Comparison of ENCODE assay signal across 18 cellular contexts in genomic region chr6:135887069-135887468, GRCh38. TPM values are rescaled to one million over a fixed set of nuclear protein-coding genes. Genes with fewer than 3 reads are reported as not detected.
DNase-seq lines count a peak whose midpoint lies in the region; ATAC-seq, FAIRE-seq and TF ChIP-seq lines count a peak whose summit lies in the region.
"Had no signal": no experiment of that assay in that cellular context is flagged by ENCODE, and none has a peak within 500 bp of the region (broad histone marks: within the 10 kb centered on the region; RNA-seq: fewer than 3 reads in every experiment).

No MANE protein-coding gene starts in this region.

- H3K4me2 ChIP-seq in A549, result peak overlapping the region; percentile 48

- no peak for TF ChIP-seq POLR2A in A549 (IDR thresholded peaks at IDR 0.05; ENCODE audit: low read length)
- TF ChIP-seq POLR2A in breast epithelium (IDR thresholded peaks at IDR 0.05), result no peak

- intact Hi-C loops in breast epithelium (cut with DNase I; ENCODE audit: low total_unique reads), result no loop called here

- H3K9me3 ChIP-seq in A549 (no peaks in the 10 kb centered on the region), breast epithelium (no peaks in the 10 kb centered on the region), endodermal cell (ENCODE audit: control insufficient read depth, low read length) (no peaks in the 10 kb centered on the region)
- H3K9me3 ChIP-seq: HAP-1 had no signal

- H3K4me3 Mint-ChIP-seq in memory B cell, result peak overlapping the region; percentile 19
- no peak overlapping the region for H3K4me3 Mint-ChIP-seq in endodermal cell
- H3K4me3 Mint-ChIP-seq: CD4-positive, alpha-beta T cell had no signal

- 30% methylated on average over 1 of the region's 1 CpG for whole genome bisulfite sequencing in A549 (ENCODE audit: missing lambda C conversion rate)
- 97 to 100% methylated on average over 1 of the region's 1 CpG for WGBS in endodermal cell (ENCODE audit: insufficient coverage in 1 of 2, insufficient read length in 1 of 2), 2 experiments

- no peak overlapping the region for H3K27ac Mint-ChIP-seq in memory B cell
- no peak overlapping the region for H3K27ac Mint-ChIP-seq in endodermal cell
- H3K27ac Mint-ChIP-seq: CD4-positive, alpha-beta T cell had no signal

- H3K27ac ChIP-seq in A549 (0 out of 6 replicates have a peak overlapping the region, but pooled peaks of 1 of the 2 experiments have one; percentile 15), breast epithelium (no peak overlapping the region), endodermal cell (ENCODE audit: low read depth, low read length) (no peak overlapping the region)
- H3K27ac ChIP-seq: C4-2B, GM23248 had no signal

- H3K4me3 ChIP-seq in A549, result no peak overlapping the region
- H3K4me3 ChIP-seq in breast epithelium, result no peak overlapping the region
- no peak overlapping the region for H3K4me3 ChIP-seq in endodermal cell (ENCODE audit: low read length)
- H3K4me3 ChIP-seq: GM23248, HAP-1 had no signal

- DNase-seq in A549 (ENCODE audit: low read depth in 1 of 2, low spot score in 1 of 2) (no peak), NCI-H69 (lab: John Stamatoyannopoulos, UW) (peak; percentile 87), fibroblast of gingiva (ENCODE audit: low read depth) (peak; percentile 6), memory B cell (ENCODE audit: low spot score in 2 of 2) (no peak), Ammon's horn (ENCODE audit: low spot score) (no peak), breast epithelium (ENCODE audit: low spot score in 2 of 2) (no peak), endodermal cell (no peak)
- DNase-seq: 8988T; CD4-positive, alpha-beta T cell; DMS 273 treated with DMSO at 0.1 percent for 48 hours; DMS79; GDM1; GM23248 had no signal

- H3K27me3 ChIP-seq in breast epithelium, result no peaks in the 10 kb centered on the region
- no peaks in the 10 kb centered on the region for H3K27me3 ChIP-seq in endodermal cell (ENCODE audit: control insufficient read depth, insufficient read depth, low read length, poor library complexity, severe bottlenecking)

- TF ChIP-seq RAD21 in A549 (conservative IDR thresholded peaks at IDR 0.05 in 1 of 2, IDR thresholded peaks at IDR 0.05 in 1 of 2), result no peak

- no peak for ATAC-seq in A549
- no peak for ATAC-seq in memory B cell (ENCODE audit: low read depth)

- H3K36me3 ChIP-seq in breast epithelium, result no peaks in the 10 kb centered on the region
- H3K36me3 ChIP-seq in endodermal cell (ENCODE audit: control insufficient read depth, insufficient read depth, low read length), result no peaks in the 10 kb centered on the region
- H3K36me3 ChIP-seq: HAP-1 had no signal

- H3K36me3 Mint-ChIP-seq in memory B cell (no peaks in the 10 kb centered on the region), endodermal cell (ENCODE audit: low read depth) (no peaks in the 10 kb centered on the region)

- H3K9ac ChIP-seq in endodermal cell (ENCODE audit: extremely low read depth, low read length, poor library complexity, severe bottlenecking), result no peak overlapping the region
- H3K9ac ChIP-seq: GM23248 had no signal

- CTCF ChIA-PET in A549 (lab: Yijun Ruan, JAX), result no interaction called here

- no peaks in the 10 kb centered on the region for H3K27me3 Mint-ChIP-seq in memory B cell
- H3K27me3 Mint-ChIP-seq in endodermal cell (ENCODE audit: insufficient read depth), result no peaks in the 10 kb centered on the region
- H3K27me3 Mint-ChIP-seq: CD4-positive, alpha-beta T cell had no signal

- H3K4me1 ChIP-seq in A549 (peaks cover 44% of the 10 kb centered on the region), breast epithelium (no peaks in the 10 kb centered on the region), endodermal cell (ENCODE audit: control insufficient read depth, insufficient read depth, low read length) (no peaks in the 10 kb centered on the region)
- H3K4me1 ChIP-seq: HAP-1 had no signal

- H3K9me3 Mint-ChIP-seq in memory B cell (no peaks in the 10 kb centered on the region), endodermal cell (no peaks in the 10 kb centered on the region)
- H3K9me3 Mint-ChIP-seq: CD4-positive, alpha-beta T cell had no signal

- TF ChIP-seq EP300 in A549 (IDR thresholded peaks at IDR 0.05), result no peak

- POLR2A ChIA-PET in A549 (lab: Yijun Ruan, JAX), result no interaction called here

- H3K4me1 Mint-ChIP-seq in memory B cell (peaks cover 22% of the 10 kb centered on the region), endodermal cell (no peaks in the 10 kb centered on the region)

- TF ChIP-seq CTCF in A549 (IDR thresholded peaks at IDR 0.05) (no peak), breast epithelium (IDR thresholded peaks at IDR 0.05) (no peak), endodermal cell (conservative IDR thresholded peaks at IDR 0.05) (no peak)

- no peak for FAIRE-seq in A549 (lab: Jason Lieb, UNC)
- FAIRE-seq: GM12892, GM18507 had no signal

TF ChIP-seq in A549, 52 proteins besides CTCF, POLR2A, EP300 and RAD21:
- TF ChIP-seq CBX2 (IDR thresholded peaks at IDR 0.05; ENCODE audit: borderline replicate concordance, low read depth) (no peak), HES2 (IDR thresholded peaks at IDR 0.05) (no peak), MAFK (IDR thresholded peaks at IDR 0.05; ENCODE audit: partially characterized antibody) (no peak), RARB (CRISPR knock-in tag; IDR thresholded peaks at IDR 0.05) (no peak), TFCP2L1 (CRISPR knock-in tag; IDR thresholded peaks at IDR 0.05) (no peak), SREBF2 (IDR thresholded peaks at IDR 0.05) (no peak), TP53 (CRISPR knock-in tag; IDR thresholded peaks at IDR 0.05) (no peak), HOXB13 (CRISPR knock-in tag; IDR thresholded peaks at IDR 0.05; ENCODE audit: low read depth) (no peak), CHD2 (IDR thresholded peaks at IDR 0.05; ENCODE audit: low read length, partially characterized antibody) (no peak)

RNA-seq across cellular contexts. Expression of gene PDE7B, which starts 35.6 kb away (rescaled TPM):
- polyA plus RNA-seq in A549 (2011; rRNA removed), result 13.8 and 15.7 TPM in 2 replicates
- 5.6 and 6.4 TPM in 2 replicates for polyA plus RNA-seq in A549 (2012; cell fraction: cytosol; rRNA removed)
- polyA plus RNA-seq in A549 (2012; cell fraction: nucleus; rRNA removed), result 6.3 and 7.2 TPM in 2 replicates
- polyA plus RNA-seq in A549 (2017; fragmentation: RNase III; extraction: RNeasy Plus Mini Kit Qiagen cat#74134 plus additional on column Dnase treatment), result 4.7 to 6.6 TPM (median 6.3 TPM) in 3 replicates
- polyA minus RNA-seq in A549 (2011; rRNA and poly(A)+ RNA removed), result 22.6 and 28.1 TPM in 2 replicates
- 1 to 10 TPM; 3.4 to 5.2 (median 5.1) TPM for total RNA-seq in breast epithelium
- under 1 TPM in 1 of 2 donors, not detected in 1; 0.26 TPM for total RNA-seq in endodermal cell
- 0.28 TPM for polyA plus RNA-seq in endodermal cell (2013, experiment 1 of 2)
- polyA plus RNA-seq in endodermal cell (2013, experiment 2 of 2), result 0.25 TPM
- total RNA-seq: HT-29 had no signal

Comparison
In these comparisons a context has a peak if more than half of its experiments do, and no peak if none do; other contexts are left out.
1. DNase-seq: peak in NCI-H69 (single experiment) and fibroblast of gingiva (single experiment); none in A549 (0 of 2), memory B cell (0 of 2), Ammon's horn (single experiment), breast epithelium (0 of 2) and endodermal cell (single experiment).